ENCODE assay signal across 9 cellular contexts in genomic region chr5:39148983-39149534, GRCh38.
DNase-seq lines count a peak whose midpoint lies in the region; ATAC-seq, FAIRE-seq and TF ChIP-seq lines count a peak whose summit lies in the region.
"Had no signal": no experiment of that assay in that cellular context is flagged by ENCODE, and none has a peak within 500 bp of the region (broad histone marks: within the 10 kb centered on the region; RNA-seq: fewer than 3 reads in every experiment).

No MANE protein-coding gene starts in this region.

- H3K9me3 ChIP-seq in BLaER1 treated with 17β-estradiol and CSF1 and Interleukin-3, amounts not matched to agents 10 nM and 100 nM (replicated peaks in 1 of 11): no peaks in the 10 kb centered on the region
- H3K9me3 ChIP-seq in HepG2 (ENCODE audit: low read length): no peaks in the 10 kb centered on the region

- in situ Hi-C loops in HepG2 (cut with HindIII; ENCODE audit: extremely low pct_ligation_motif_present, low pct_unique_long_range_greater_than_20kb): no loop called here

- peak overlapping the region in 7 of 11 experiments; percentile 3 to 75 (median 49); a peak in 11 of 22 replicates for H3K27ac ChIP-seq in BLaER1 treated with 17β-estradiol and CSF1 and Interleukin-3, amounts not matched to agents 10 nM and 100 nM
- H3K27ac ChIP-seq in HepG2 (ENCODE audit: extremely low read length, insufficient read depth, low read length): no peak overlapping the region

- H3K36me3 ChIP-seq in BLaER1 treated with 17β-estradiol and CSF1 and Interleukin-3, amounts not matched to agents 10 nM and 100 nM: peaks cover 0 to 83% (median 0%) of the 10 kb centered on the region in 11 experiments; a peak in 6 of 22 replicates
- H3K36me3 ChIP-seq in HepG2 (replicated peaks in 1 of 2; ENCODE audit: control insufficient read depth in 1 of 2, insufficient read depth in 2 of 2, low read length in 2 of 2): no peaks in the 10 kb centered on the region

- DNase-seq in HepG2 (ENCODE audit: low spot score) (peak; percentile 5), foreskin melanocyte (no peak), left cardiac atrium (no peak)

- POLR2A ChIA-PET in HepG2 (lab: Yijun Ruan, JAX): no interaction called here

- ATAC-seq in HG03354 (IDR thresholded peaks at IDR 0.05; ENCODE audit: poor library complexity, severe bottlenecking, unreplicated experiment) (peak; percentile 47), HepG2 (no peak), HG03196 (IDR thresholded peaks at IDR 0.05; ENCODE audit: unreplicated experiment) (no peak), GM21447 (IDR thresholded peaks at IDR 0.05; ENCODE audit: unreplicated experiment) (no peak), left cardiac atrium (no peak)
- ATAC-seq in activated T-helper 17 cell treated with anti-CD3 and anti-CD28 coated beads, Interleukin-2, amount 50 U/mL, for 72 hours (replicated peaks): peak; percentile 34

- no peak for FAIRE-seq in HepG2 (lab: Jason Lieb, UNC)

- no peaks in the 10 kb centered on the region for H3K79me2 ChIP-seq in HepG2 (ENCODE audit: insufficient read depth, low read length)

- peaks cover 39% of the 10 kb centered on the region for H3K4me1 Mint-ChIP-seq in activated T-helper 17 cell treated with anti-CD3 and anti-CD28 coated beads, Interleukin-2, amount 50 U/mL, for 72 hours

- peaks cover 0 to 95% (median 0%) of the 10 kb centered on the region in 11 experiments; a peak in 3 of 22 replicates for H4K20me1 ChIP-seq in BLaER1 treated with 17β-estradiol and CSF1 and Interleukin-3, amounts not matched to agents 10 nM and 100 nM
- no peaks in the 10 kb centered on the region for H4K20me1 ChIP-seq in HepG2 (ENCODE audit: insufficient read depth, low read length)

- TF ChIP-seq EP300 in HepG2 (IDR thresholded peaks at IDR 0.05; ENCODE audit: low read depth in 2 of 2, low read length in 2 of 2) (no peak), HepG2 (CRISPR knock-in tag; IDR thresholded peaks at IDR 0.05; ENCODE audit: borderline replicate concordance) (no peak)

- no TSS peak for BruUV-seq in HepG2 (replicated peaks; lab: Mats Ljungman, UMichigan)

- intact Hi-C loops in HepG2 (cut with micrococcal nuclease; ENCODE audit: unreplicated experiment): loop anchor here (1.0 to 10.0 kb wide), 2 partner anchors 134 to 226 kb away; no protein-coding TSS in a partner anchor
- intact Hi-C loops in left cardiac atrium (cut with DNase I): no loop called here

- no peak overlapping the region for H2AFZ ChIP-seq in HepG2 (ENCODE audit: low read length)

- no peak for TF ChIP-seq RAD21 in HepG2 (CRISPR knock-in tag; IDR thresholded peaks at IDR 0.05)

- TF ChIP-seq CTCF in HepG2 (CRISPR knock-in tag; IDR thresholded peaks at IDR 0.05): 0 out of 2 replicates have a peak, but pooled peaks have one; percentile 13

- peak overlapping the region; percentile 73 for H3K4me3 Mint-ChIP-seq in activated T-helper 17 cell treated with anti-CD3 and anti-CD28 coated beads, Interleukin-2, amount 50 U/mL, for 72 hours

- H3K27ac Mint-ChIP-seq in activated T-helper 17 cell treated with anti-CD3 and anti-CD28 coated beads, Interleukin-2, amount 50 U/mL, for 72 hours: peak overlapping the region; percentile 73

- H3K27me3 ChIP-seq in BLaER1 treated with 17β-estradiol and CSF1 and Interleukin-3, amounts not matched to agents 10 nM and 100 nM: no peaks in the 10 kb centered on the region
- no peaks in the 10 kb centered on the region for H3K27me3 ChIP-seq in HepG2 (ENCODE audit: control insufficient read depth in 1 of 2, insufficient read depth in 2 of 2, low read length in 2 of 2)

- no peaks in the 10 kb centered on the region for H3K27me3 Mint-ChIP-seq in activated T-helper 17 cell treated with anti-CD3 and anti-CD28 coated beads, Interleukin-2, amount 50 U/mL, for 72 hours

- peaks cover 61% of the 10 kb centered on the region for H3K36me3 Mint-ChIP-seq in activated T-helper 17 cell treated with anti-CD3 and anti-CD28 coated beads, Interleukin-2, amount 50 U/mL, for 72 hours (ENCODE audit: low read depth)

- peak overlapping the region in 7 of 11 experiments; percentile 35 to 82 (median 65); a peak in 12 of 22 replicates for H3K4me2 ChIP-seq in BLaER1 treated with 17β-estradiol and CSF1 and Interleukin-3, amounts not matched to agents 10 nM and 100 nM
- no peak overlapping the region for H3K4me2 ChIP-seq in HepG2 (ENCODE audit: low read depth, low read length)

- CTCF ChIA-PET in HepG2 (lab: Yijun Ruan, JAX; ENCODE audit: low intra/inter-chr PET ratio, low total read pairs): interaction anchor here (2.2 kb wide), 1 partner anchor 134 kb away, joined by 11 read pairs; no protein-coding TSS in a partner anchor

- H3K9me3 Mint-ChIP-seq in activated T-helper 17 cell treated with anti-CD3 and anti-CD28 coated beads, Interleukin-2, amount 50 U/mL, for 72 hours: no peaks in the 10 kb centered on the region

- TF ChIP-seq POLR2A in HepG2 (IDR thresholded peaks at IDR 0.05; ENCODE audit: insufficient read depth in 1 of 2, low read depth in 2 of 2, low read length in 2 of 2): no peak

- peaks cover 0 to 68% (median 30%) of the 10 kb centered on the region in 10 experiments; a peak in 15 of 20 replicates for H3K4me1 ChIP-seq in BLaER1 treated with 17β-estradiol and CSF1 and Interleukin-3, amounts not matched to agents 10 nM and 100 nM
- H3K4me1 ChIP-seq in HepG2 (ENCODE audit: insufficient read depth, low read length): no peaks in the 10 kb centered on the region

- no peak overlapping the region for H3K9ac ChIP-seq in BLaER1 treated with 17β-estradiol and CSF1 and Interleukin-3, amounts not matched to agents 10 nM and 100 nM
- H3K9ac ChIP-seq in HepG2 (ENCODE audit: insufficient read depth, low read depth, low read length): no peak overlapping the region

- no peak overlapping the region for H3K4me3 ChIP-seq in BLaER1 treated with 17β-estradiol and CSF1 and Interleukin-3, amounts not matched to agents 10 nM and 100 nM
- H3K4me3 ChIP-seq in HepG2 (replicated peaks in 1 of 3; ENCODE audit: insufficient read depth in 1 of 3, low read depth in 2 of 3, low read length in 3 of 3): no peak overlapping the region
- H3K4me3 ChIP-seq: lung had no signal

TF ChIP-seq in HepG2, 621 proteins besides CTCF, POLR2A, EP300 and RAD21:
- TF ChIP-seq ZNF317 (CRISPR knock-in tag; IDR thresholded peaks at IDR 0.05) (no peak), STAG1 (CRISPR knock-in tag; IDR thresholded peaks at IDR 0.05) (peak; percentile 46)

Comparison
In these comparisons a context has a peak if more than half of its experiments do, and no peak if none do; other contexts are left out.
1. ATAC-seq: peak in HG03354 (single experiment) and activated T-helper 17 cell treated with anti-CD3 and anti-CD28 coated beads, Interleukin-2, amount 50 U/mL, for 72 hours (single experiment); none in HepG2 (single experiment), HG03196 (single experiment), GM21447 (single experiment) and left cardiac atrium (0 of 2).